In genomic region chr10:120381924-120382323, GRCh38 we compare ENCODE assay signal across 39 cellular contexts.
"Had no signal": no experiment of that assay in that cellular context is flagged by ENCODE, and none has a peak within 500 bp of the region (broad histone marks: within the 10 kb centered on the region; RNA-seq: fewer than 3 reads in every experiment).

No MANE protein-coding gene starts in this region.

- DNase-seq: activated effector memory CD4-positive, alpha-beta T cell treated with anti-CD3 and anti-CD28 coated beads, Interleukin-2, amount 50 U/mL, for 16 hours; activated effector memory CD4-positive, alpha-beta T cell treated with Interleukin-2 at 50 U/mL for 16 hours; activated gamma-delta T cell; activated gamma-delta T cell treated with Interleukin-2 at 50 U/mL for 16 hours; activated naive CD4-positive, alpha-beta T cell; activated naive CD4-positive, alpha-beta T cell treated with anti-CD3 and anti-CD28 coated beads for 36 hours; activated naive CD4-positive, alpha-beta T cell treated with anti-CD3 and anti-CD28 coated beads, Interleukin-2, amount 10 ng/mL, durations not matched to agents 7 days and 5 days; activated naive CD4-positive, alpha-beta T cell treated with anti-CD3 and anti-CD28 coated beads, Interleukin-2, amount 50 U/mL, for 16 hours; activated naive CD4-positive, alpha-beta T cell treated with Interleukin-2 at 50 U/mL for 16 hours; activated naive CD8-positive, alpha-beta T cell treated with anti-CD3 and anti-CD28 coated beads for 36 hours; activated naive CD8-positive, alpha-beta T cell treated with anti-CD3 and anti-CD28 coated beads, Interleukin-2, amount 10 ng/mL, durations not matched to agents 7 days and 5 days; activated naive CD8-positive, alpha-beta T cell treated with anti-CD3 and anti-CD28 coated beads, Interleukin-2, amount 50 U/mL, for 24 hours; activated T-cell treated with anti-CD3 and anti-CD28 coated beads, Interleukin-2, amount 50 U/mL, for 24 hours; activated T-cell treated with anti-CD3 and anti-CD28 coated beads, Interleukin-2, amount 50 U/mL, for 4 hours; activated T-cell treated with anti-CD3 and anti-CD28 coated beads, Interleukin-2, amount 50 U/mL, for 72 hours; adrenal gland; amniotic stem cell; amygdala; anterior cingulate cortex; aorta; body of pancreas; brain microvascular endothelial cell; caudate nucleus; central memory CD4-positive, alpha-beta T cell; cerebellar nuclear complex; colonic mucosa had no signal

- H3K27ac Mint-ChIP-seq: activated naive CD4-positive, alpha-beta T cell treated with anti-CD3 and anti-CD28 coated beads for 36 hours; activated naive CD4-positive, alpha-beta T cell treated with anti-CD3 and anti-CD28 coated beads, Interleukin-2, amount 10 ng/mL, durations not matched to agents 7 days and 5 days; activated naive CD4-positive, alpha-beta T cell treated with anti-CD3 and anti-CD28 coated beads, Interleukin-2, amount 50 U/mL, for 24 hours; activated naive CD4-positive, alpha-beta T cell treated with anti-CD3 and anti-CD28 coated beads, Interleukin-2, amount 50 U/mL, for 72 hours; activated naive CD8-positive, alpha-beta T cell; activated naive CD8-positive, alpha-beta T cell treated with anti-CD3 and anti-CD28 coated beads for 36 hours; activated naive CD8-positive, alpha-beta T cell treated with anti-CD3 and anti-CD28 coated beads, Interleukin-2, amount 10 ng/mL, durations not matched to agents 7 days and 5 days; activated naive CD8-positive, alpha-beta T cell treated with anti-CD3 and anti-CD28 coated beads, Interleukin-2, amount 50 U/mL, for 24 hours; activated T-cell treated with anti-CD3 and anti-CD28 coated beads, Interleukin-2, amount 50 U/mL, for 24 hours; activated T-cell treated with anti-CD3 and anti-CD28 coated beads, Interleukin-2, amount 50 U/mL, for 72 hours; activated T-helper 1 cell treated with anti-CD3 and anti-CD28 coated beads, Interleukin-12 subunit alpha, Interleukin-12 subunit beta, Interleukin-2, Interleukin-4 antibody, amounts not matched to agents 30 ng/mL and 10 ng/mL and 1 ng/mL, durations not matched to agents 14 hours and 24 hours and 36 hours; activated T-helper 17 cell treated with anti-CD3 and anti-CD28 coated beads, Interleukin-2, amount 50 U/mL, for 72 hours; activated T-helper 2 cell treated with anti-CD3 and anti-CD28 coated beads, Interferon-gamma antibody, Interleukin-2, Interleukin-4, amounts not matched to agents 10 μg/mL and 5 μg/mL and 100 μg/mL, durations not matched to agents 14 hours and 24 hours and 36 hours; brain had no signal

- ATAC-seq: activated naive CD4-positive, alpha-beta T cell treated with anti-CD3 and anti-CD28 coated beads, Interleukin-2, amount 50 U/mL, for 72 hours; activated naive CD8-positive, alpha-beta T cell treated with anti-CD3 and anti-CD28 coated beads, Interleukin-2, amount 50 U/mL, for 24 hours; activated T-cell treated with anti-CD3 and anti-CD28 coated beads, Interleukin-2, amount 50 U/mL, for 4 hours; activated T-cell treated with anti-CD3 and anti-CD28 coated beads, Interleukin-2, amount 50 U/mL, for 72 hours; activated T-helper 17 cell treated with anti-CD3 and anti-CD28 coated beads, Interleukin-2, amount 50 U/mL, for 72 hours; body of pancreas had no signal

- H3K4me1 ChIP-seq: adrenal gland, ascending aorta, body of pancreas, breast epithelium, colonic mucosa had no signal

- H3K4me1 Mint-ChIP-seq: activated naive CD4-positive, alpha-beta T cell treated with anti-CD3 and anti-CD28 coated beads, Interleukin-2, amount 10 ng/mL, durations not matched to agents 7 days and 5 days; activated naive CD4-positive, alpha-beta T cell treated with anti-CD3 and anti-CD28 coated beads, Interleukin-2, amount 50 U/mL, for 24 hours; activated naive CD8-positive, alpha-beta T cell treated with anti-CD3 and anti-CD28 coated beads for 36 hours; activated naive CD8-positive, alpha-beta T cell treated with anti-CD3 and anti-CD28 coated beads, Interleukin-2, amount 10 ng/mL, durations not matched to agents 7 days and 5 days; activated naive CD8-positive, alpha-beta T cell treated with anti-CD3 and anti-CD28 coated beads, Interleukin-2, amount 50 U/mL, for 24 hours; activated T-helper 17 cell treated with anti-CD3 and anti-CD28 coated beads, Interleukin-2, amount 50 U/mL, for 72 hours; central memory CD8-positive, alpha-beta T cell had no signal

- H3K4me3 ChIP-seq: adrenal gland, ascending aorta, body of pancreas, breast epithelium, cardiac muscle cell, colonic mucosa had no signal

- FAIRE-seq: bronchial epithelial cell, colon had no signal

- H3K27me3 ChIP-seq: adrenal gland, ascending aorta, body of pancreas, brain microvascular endothelial cell, breast epithelium, cardiac muscle cell, colonic mucosa had no signal

- H3K4me3 Mint-ChIP-seq: activated naive CD4-positive, alpha-beta T cell treated with anti-CD3 and anti-CD28 coated beads for 36 hours; activated naive CD4-positive, alpha-beta T cell treated with anti-CD3 and anti-CD28 coated beads, Interleukin-2, amount 10 ng/mL, durations not matched to agents 7 days and 5 days; activated naive CD4-positive, alpha-beta T cell treated with anti-CD3 and anti-CD28 coated beads, Interleukin-2, amount 50 U/mL, for 24 hours; activated naive CD8-positive, alpha-beta T cell; activated naive CD8-positive, alpha-beta T cell treated with anti-CD3 and anti-CD28 coated beads for 36 hours; activated naive CD8-positive, alpha-beta T cell treated with anti-CD3 and anti-CD28 coated beads, Interleukin-2, amount 10 ng/mL, durations not matched to agents 7 days and 5 days; activated naive CD8-positive, alpha-beta T cell treated with anti-CD3 and anti-CD28 coated beads, Interleukin-2, amount 50 U/mL, for 24 hours; activated T-cell treated with anti-CD3 and anti-CD28 coated beads, Interleukin-2, amount 50 U/mL, for 24 hours; activated T-cell treated with anti-CD3 and anti-CD28 coated beads, Interleukin-2, amount 50 U/mL, for 4 hours; activated T-cell treated with anti-CD3 and anti-CD28 coated beads, Interleukin-2, amount 50 U/mL, for 72 hours; activated T-helper 1 cell treated with anti-CD3 and anti-CD28 coated beads, Interleukin-12 subunit alpha, Interleukin-12 subunit beta, Interleukin-2, Interleukin-4 antibody, amounts not matched to agents 30 ng/mL and 10 ng/mL and 1 ng/mL, durations not matched to agents 14 hours and 24 hours and 36 hours; activated T-helper 17 cell treated with anti-CD3 and anti-CD28 coated beads, Interleukin-2, amount 50 U/mL, for 72 hours; brain; central memory CD8-positive, alpha-beta T cell had no signal

- H3K36me3 ChIP-seq: adrenal gland, ascending aorta, brain microvascular endothelial cell, breast epithelium, cardiac muscle cell, colonic mucosa had no signal

- H3K27ac ChIP-seq: adrenal gland, ascending aorta, body of pancreas, brain microvascular endothelial cell, breast epithelium, cardiac muscle cell, colonic mucosa had no signal

- H3K9me3 Mint-ChIP-seq: activated naive CD4-positive, alpha-beta T cell treated with anti-CD3 and anti-CD28 coated beads for 36 hours; activated naive CD4-positive, alpha-beta T cell treated with anti-CD3 and anti-CD28 coated beads, Interleukin-2, amount 10 ng/mL, durations not matched to agents 7 days and 5 days; activated naive CD4-positive, alpha-beta T cell treated with anti-CD3 and anti-CD28 coated beads, Interleukin-2, amount 50 U/mL, for 24 hours; activated naive CD8-positive, alpha-beta T cell treated with anti-CD3 and anti-CD28 coated beads, Interleukin-2, amount 10 ng/mL, durations not matched to agents 7 days and 5 days; activated naive CD8-positive, alpha-beta T cell treated with anti-CD3 and anti-CD28 coated beads, Interleukin-2, amount 50 U/mL, for 24 hours; activated T-cell treated with anti-CD3 and anti-CD28 coated beads, Interleukin-2, amount 50 U/mL, for 4 hours; activated T-helper 1 cell treated with anti-CD3 and anti-CD28 coated beads, Interleukin-12 subunit alpha, Interleukin-12 subunit beta, Interleukin-2, Interleukin-4 antibody, amounts not matched to agents 30 ng/mL and 10 ng/mL and 1 ng/mL, durations not matched to agents 14 hours and 24 hours and 36 hours; activated T-helper 17 cell treated with anti-CD3 and anti-CD28 coated beads, Interleukin-2, amount 50 U/mL, for 72 hours; activated T-helper 2 cell treated with anti-CD3 and anti-CD28 coated beads, Interferon-gamma antibody, Interleukin-2, Interleukin-4, amounts not matched to agents 10 μg/mL and 5 μg/mL and 100 μg/mL, durations not matched to agents 14 hours and 24 hours and 36 hours; central memory CD8-positive, alpha-beta T cell had no signal

- H3K36me3 Mint-ChIP-seq: activated naive CD4-positive, alpha-beta T cell treated with anti-CD3 and anti-CD28 coated beads, Interleukin-2, amount 10 ng/mL, durations not matched to agents 7 days and 5 days; activated naive CD4-positive, alpha-beta T cell treated with anti-CD3 and anti-CD28 coated beads, Interleukin-2, amount 50 U/mL, for 24 hours; activated naive CD4-positive, alpha-beta T cell treated with anti-CD3 and anti-CD28 coated beads, Interleukin-2, amount 50 U/mL, for 72 hours; activated naive CD8-positive, alpha-beta T cell; activated naive CD8-positive, alpha-beta T cell treated with anti-CD3 and anti-CD28 coated beads for 36 hours; activated naive CD8-positive, alpha-beta T cell treated with anti-CD3 and anti-CD28 coated beads, Interleukin-2, amount 10 ng/mL, durations not matched to agents 7 days and 5 days; brain had no signal

- H3K27me3 Mint-ChIP-seq: activated naive CD8-positive, alpha-beta T cell treated with anti-CD3 and anti-CD28 coated beads, Interleukin-2, amount 10 ng/mL, durations not matched to agents 7 days and 5 days had no signal

- H3K9me3 ChIP-seq: adrenal gland, ascending aorta, body of pancreas, breast epithelium, colonic mucosa had no signal
